In the genomic region with DNA sequence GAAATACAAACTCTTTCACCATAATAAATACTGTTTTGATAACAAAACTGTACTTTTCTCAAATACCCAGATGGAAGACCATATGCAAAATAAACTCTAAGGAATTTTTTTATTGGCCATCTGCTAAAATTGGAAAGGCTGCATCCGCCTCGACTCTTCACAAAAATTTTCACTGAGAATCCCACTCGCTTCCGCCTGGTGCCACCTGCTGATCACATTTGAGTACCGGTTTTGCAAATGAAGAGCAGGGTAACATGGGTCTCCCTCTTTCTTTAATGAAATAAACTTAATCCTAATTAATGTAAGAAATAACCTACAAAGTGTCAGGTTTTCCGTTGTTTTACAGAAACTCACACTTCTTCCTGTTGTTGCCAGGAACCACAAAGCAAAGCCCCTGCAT, we compare ENCODE assay signal across 9 cellular contexts.
DNase-seq lines count a peak whose midpoint lies in the region; ATAC-seq and TF ChIP-seq lines count a peak whose summit lies in the region.
"Had no signal": no experiment of that assay in that cellular context is flagged by ENCODE, and none has a peak within 500 bp of the region (broad histone marks: within the 10 kb centered on the region; RNA-seq: fewer than 3 reads in every experiment).

No MANE protein-coding gene starts in this region.

- H3K4me3 ChIP-seq in GM06990 (replicated peaks; ENCODE audit: low read depth, low read length) (no peak overlapping the region), OCI-LY1 (ENCODE audit: low read depth, low read length, poor library complexity, severe bottlenecking) (no peak overlapping the region), retinal pigment epithelial cell (ENCODE audit: low read length) (no peak overlapping the region)

- DNase-seq in GM06990 (ENCODE audit: extremely low read depth, insufficient read length) = no peak
- DNase-seq in fibroblast of peridontal ligament (ENCODE audit: extremely low read depth) = peak; percentile 36
- no peak for DNase-seq in retinal pigment epithelial cell (ENCODE audit: low read depth)
- DNase-seq in activated CD4-positive, alpha-beta T cell treated with anti-CD3 and anti-CD28 coated beads for 4 hours = no peak
- DNase-seq: activated T-cell treated with anti-CD3 and anti-CD28 coated beads, Interleukin-2, amount 50 U/mL, for 48 hours; NCI-H1105 had no signal

- H3K36me3 ChIP-seq in GM06990 (ENCODE audit: control insufficient read depth, insufficient read depth, low read length) = no peaks in the 10 kb centered on the region; the same call in 1 of the 2 replicates
- H3K36me3 ChIP-seq in OCI-LY1 (ENCODE audit: insufficient read depth, low read length) = no peaks in the 10 kb centered on the region

- no peaks in the 10 kb centered on the region for H3K4me1 ChIP-seq in OCI-LY1 (ENCODE audit: insufficient read depth, low read length, severe bottlenecking)

- no peaks in the 10 kb centered on the region for H3K79me2 ChIP-seq in OCI-LY1 (ENCODE audit: insufficient read depth, low read length)

- no peak overlapping the region for H2AFZ ChIP-seq in OCI-LY1 (ENCODE audit: low read length)

- no peaks in the 10 kb centered on the region for H3K9me3 ChIP-seq in OCI-LY1 (ENCODE audit: low read length)

- no peaks in the 10 kb centered on the region for H3K9me2 ChIP-seq in OCI-LY1 (ENCODE audit: low read depth, low read length)

- no peaks in the 10 kb centered on the region for H3K27me3 ChIP-seq in GM06990 (replicated peaks; ENCODE audit: control insufficient read depth, insufficient read depth, low read length)
- no peaks in the 10 kb centered on the region for H3K27me3 ChIP-seq in OCI-LY1 (ENCODE audit: insufficient read depth, low read length)

- peak; percentile 20 for TF ChIP-seq CTCF in GM06990 (IDR thresholded peaks at IDR 0.05; ENCODE audit: insufficient read depth, low read length, poor library complexity, severe bottlenecking)
- TF ChIP-seq CTCF in OCI-LY1 (IDR thresholded peaks at IDR 0.05; ENCODE audit: low read length) = peak; percentile 78
- peak; percentile 45 for TF ChIP-seq CTCF in retinal pigment epithelial cell (conservative IDR thresholded peaks at IDR 0.05; ENCODE audit: low read depth, low read length)

- ATAC-seq in GM18870 (IDR thresholded peaks at IDR 0.05; ENCODE audit: unreplicated experiment) (no peak), GM21576 (IDR thresholded peaks at IDR 0.05; ENCODE audit: unreplicated experiment) (no peak)

- H3K4me2 ChIP-seq in OCI-LY1 (ENCODE audit: low read length) = no peak overlapping the region

- no peak overlapping the region for H3K27ac ChIP-seq in OCI-LY1 (ENCODE audit: low read depth, low read length, poor library complexity, severe bottlenecking)

- no peaks in the 10 kb centered on the region for H3F3A ChIP-seq in OCI-LY1 (ENCODE audit: insufficient read depth, low read length)

- no peak overlapping the region for H3K9ac ChIP-seq in OCI-LY1 (ENCODE audit: low read length)

- H4K20me1 ChIP-seq in OCI-LY1 (ENCODE audit: insufficient read depth, low read length) = no peaks in the 10 kb centered on the region

Comparison
In these comparisons a context has a peak if more than half of its experiments do, and no peak if none do; other contexts are left out.
1. CTCF ChIP-seq: peak in every context shown above with its lines; median percentile 78 in OCI-LY1; 45 in retinal pigment epithelial cell; 20 in GM06990.